Comparison of ENCODE assay signal across 9 cellular contexts in genomic region chr4:123244233-123244632, GRCh38.
A peak's percentile ranks its signal among the peaks of the same experiment; 100 is the strongest.
DNase-seq lines count a peak whose midpoint lies in the region; ATAC-seq and TF ChIP-seq lines count a peak whose summit lies in the region.
"Had no signal": no experiment of that assay in that cellular context is flagged by ENCODE, and none has a peak within 500 bp of the region (broad histone marks: within the 10 kb centered on the region; RNA-seq: fewer than 3 reads in every experiment).

No MANE protein-coding gene starts in this region.

- ATAC-seq in GM18508 (IDR thresholded peaks at IDR 0.05; ENCODE audit: insufficient read depth, unreplicated experiment) (peak; percentile 76), HG03139 (IDR thresholded peaks at IDR 0.05; ENCODE audit: unreplicated experiment) (peak; percentile 65), HG03045 (IDR thresholded peaks at IDR 0.05; ENCODE audit: unreplicated experiment) (no peak)
- no peak for ATAC-seq in central memory CD8-positive, alpha-beta T cell (replicated peaks; ENCODE audit: extremely low read depth, poor library complexity, severe bottlenecking)

- H3K4me1 Mint-ChIP-seq in central memory CD8-positive, alpha-beta T cell, result no peaks in the 10 kb centered on the region
- peaks cover 40% of the 10 kb centered on the region for H3K4me1 Mint-ChIP-seq in mesothelial cell of epicardium
- no peaks in the 10 kb centered on the region for H3K4me1 Mint-ChIP-seq in activated CD4-positive, alpha-beta T cell treated with anti-CD3 and anti-CD28 coated beads, Interleukin-2, amount 10 ng/mL, durations not matched to agents 24 days and 14 days

- intact Hi-C loops in esophagus squamous epithelium (cut with DNase I), result no loop called here
- intact Hi-C loops in activated CD4-positive, alpha-beta T cell treated with anti-CD3 and anti-CD28 coated beads, Interleukin-2, amount 10 ng/mL, durations not matched to agents 24 days and 14 days (cut with micrococcal nuclease), result no loop called here

- no peaks in the 10 kb centered on the region for H3K36me3 Mint-ChIP-seq in central memory CD8-positive, alpha-beta T cell (ENCODE audit: insufficient read depth)
- peaks cover 11% of the 10 kb centered on the region for H3K36me3 Mint-ChIP-seq in mesothelial cell of epicardium
- H3K36me3 Mint-ChIP-seq in activated CD4-positive, alpha-beta T cell treated with anti-CD3 and anti-CD28 coated beads, Interleukin-2, amount 10 ng/mL, durations not matched to agents 24 days and 14 days (ENCODE audit: low read depth), result no peaks in the 10 kb centered on the region

- H3K4me1 ChIP-seq in esophagus squamous epithelium, result peaks cover 12 to 58% (median 19%) of the 10 kb centered on the region in 3 donors

- H3K4me3 Mint-ChIP-seq in central memory CD8-positive, alpha-beta T cell, result no peak overlapping the region
- no peak overlapping the region for H3K4me3 Mint-ChIP-seq in mesothelial cell of epicardium
- H3K4me3 Mint-ChIP-seq in activated CD4-positive, alpha-beta T cell treated with anti-CD3 and anti-CD28 coated beads, Interleukin-2, amount 10 ng/mL, durations not matched to agents 24 days and 14 days, result no peak overlapping the region

- no peaks in the 10 kb centered on the region for H3K36me3 ChIP-seq in esophagus squamous epithelium
- H3K36me3 ChIP-seq: WERI-Rb-1 had no signal

- no peak for DNase-seq in central memory CD8-positive, alpha-beta T cell (ENCODE audit: low spot score in 2 of 2)
- DNase-seq in mesothelial cell of epicardium (ENCODE audit: low spot score in 2 of 2, unreplicated experiment in 2 of 2) (no peak), esophagus squamous epithelium (lab: John Stamatoyannopoulos, UW) (no peak), NCI-H1092 (lab: John Stamatoyannopoulos, UW) (no peak)
- DNase-seq in activated CD4-positive, alpha-beta T cell treated with anti-CD3 and anti-CD28 coated beads, Interleukin-2, amount 10 ng/mL, durations not matched to agents 24 days and 14 days, result no peak
- DNase-seq: WERI-Rb-1 had no signal

- no peak overlapping the region for H3K4me3 ChIP-seq in esophagus squamous epithelium

- no peaks in the 10 kb centered on the region for H3K27me3 Mint-ChIP-seq in central memory CD8-positive, alpha-beta T cell
- H3K27me3 Mint-ChIP-seq in mesothelial cell of epicardium (ENCODE audit: low read depth), result no peaks in the 10 kb centered on the region
- H3K27me3 Mint-ChIP-seq in activated CD4-positive, alpha-beta T cell treated with anti-CD3 and anti-CD28 coated beads, Interleukin-2, amount 10 ng/mL, durations not matched to agents 24 days and 14 days, result no peaks in the 10 kb centered on the region

- TF ChIP-seq POLR2A in esophagus squamous epithelium (IDR thresholded peaks at IDR 0.05), result no peak

- peak overlapping the region in 2 of 4 donors; percentile 53 to 60 for H3K27ac ChIP-seq in esophagus squamous epithelium
- H3K27ac ChIP-seq: WERI-Rb-1 had no signal

- H3K27ac Mint-ChIP-seq in central memory CD8-positive, alpha-beta T cell (ENCODE audit: low read depth), result peak overlapping the region; percentile 11
- H3K27ac Mint-ChIP-seq in mesothelial cell of epicardium, result peak overlapping the region; percentile 12
- no peak overlapping the region for H3K27ac Mint-ChIP-seq in activated CD4-positive, alpha-beta T cell treated with anti-CD3 and anti-CD28 coated beads, Interleukin-2, amount 10 ng/mL, durations not matched to agents 24 days and 14 days

- peaks cover 15% of the 10 kb centered on the region for H3K9me3 Mint-ChIP-seq in central memory CD8-positive, alpha-beta T cell
- H3K9me3 Mint-ChIP-seq in mesothelial cell of epicardium, result peaks cover 22% of the 10 kb centered on the region
- H3K9me3 Mint-ChIP-seq in activated CD4-positive, alpha-beta T cell treated with anti-CD3 and anti-CD28 coated beads, Interleukin-2, amount 10 ng/mL, durations not matched to agents 24 days and 14 days, result peaks cover 16% of the 10 kb centered on the region

- 12 to 21% methylated on average over 5 of the region's 5 CpGs for WGBS in esophagus squamous epithelium, 2 donors

- no peaks in the 10 kb centered on the region for H3K9me3 ChIP-seq in esophagus squamous epithelium

- H3K27me3 ChIP-seq in esophagus squamous epithelium, result no peaks in the 10 kb centered on the region

- no peak for TF ChIP-seq CTCF in mesothelial cell of epicardium (IDR thresholded peaks at IDR 0.05; ENCODE audit: unreplicated experiment)
- peak in 2 of 6 experiments; percentile 7 to 23 for TF ChIP-seq CTCF in esophagus squamous epithelium (IDR thresholded peaks at IDR 0.05)

Comparison
In these comparisons a context has a peak if more than half of its experiments do, and no peak if none do; other contexts are left out.
1. ATAC-seq: peak in GM18508 (single experiment) and HG03139 (single experiment); none in central memory CD8-positive, alpha-beta T cell (single experiment) and HG03045 (single experiment).